17 cellular contexts compared by ENCODE assay signal in genomic region chr20:22861231-22861980, GRCh38.
DNase-seq lines count a peak whose midpoint lies in the region; ATAC-seq, FAIRE-seq and TF ChIP-seq lines count a peak whose summit lies in the region.
"Had no signal": no experiment of that assay in that cellular context is flagged by ENCODE, and none has a peak within 500 bp of the region (broad histone marks: within the 10 kb centered on the region; RNA-seq: fewer than 3 reads in every experiment).

No MANE protein-coding gene starts in this region.

- FAIRE-seq in GM12878 (lab: Jason Lieb, UNC): no peak

- no peak overlapping the region for H3K4me3 ChIP-seq in left ventricle myocardium inferior
- no peak overlapping the region for H3K4me3 ChIP-seq in GM12878
- no peak overlapping the region for H3K4me3 ChIP-seq in kidney epithelial cell (ENCODE audit: low read depth, low read length)
- H3K4me3 ChIP-seq in upper lobe of right lung: no peak overlapping the region
- H3K4me3 ChIP-seq: ascending aorta had no signal

- no peak overlapping the region for H2AFZ ChIP-seq in GM12878 (ENCODE audit: control insufficient read depth, low read depth, low read length)

- H4K20me1 ChIP-seq in GM12878 (ENCODE audit: control insufficient read depth, insufficient read depth): no peaks in the 10 kb centered on the region

- no peaks in the 10 kb centered on the region for H3K79me2 ChIP-seq in GM12878 (ENCODE audit: control insufficient read depth, insufficient read depth, low read length)

- TF ChIP-seq CTCF in left ventricle myocardium inferior (IDR thresholded peaks at IDR 0.05; ENCODE audit: borderline replicate concordance) (no peak), GM12878 (IDR thresholded peaks at IDR 0.05 in 2 of 3, conservative IDR thresholded peaks at IDR 0.05 in 1 of 3; ENCODE audit: control insufficient read depth in 2 of 3, extremely low read depth in 1 of 3, insufficient read depth in 1 of 3, low read depth in 3 of 3, low read length in 3 of 3) (no peak), kidney epithelial cell (IDR thresholded peaks at IDR 0.05; ENCODE audit: insufficient read depth, low read length, poor library complexity, severe bottlenecking) (no peak), upper lobe of right lung (IDR thresholded peaks at IDR 0.05) (no peak), natural killer cell (IDR thresholded peaks at IDR 0.05) (no peak)

- TF ChIP-seq POLR2A in GM12878 (IDR thresholded peaks at IDR 0.05; ENCODE audit: low read depth, low read length): no peak

- in situ Hi-C loops in GM12878 (cut with MboI): no loop called here

- intact Hi-C loops in left ventricle myocardium inferior (cut with micrococcal nuclease) (loop anchor here (10.0 kb wide), 2 partner anchors 113 to 183 kb away; partner anchors contain the start of gene THBD), Right ventricle myocardium superior (cut with DNase I) (no loop called here), GM12878 (cut with micrococcal nuclease; ENCODE audit: unreplicated experiment) (no loop called here), upper lobe of right lung (cut with DNase I) (no loop called here), natural killer cell (cut with micrococcal nuclease) (no loop called here)

- H3K4me1 ChIP-seq in left ventricle myocardium inferior (peaks cover 16% of the 10 kb centered on the region), GM12878 (ENCODE audit: control insufficient read depth, insufficient read depth, low read length) (no peaks in the 10 kb centered on the region), upper lobe of right lung (peaks cover 3% of the 10 kb centered on the region)
- H3K4me1 ChIP-seq: ascending aorta had no signal

- H3K9me3 Mint-ChIP-seq in natural killer cell: no peaks in the 10 kb centered on the region
- H3K9me3 Mint-ChIP-seq: mesothelial cell of epicardium had no signal

- BruUV-seq in GM12878 (replicated peaks; lab: Mats Ljungman, UMichigan): no TSS peak

- SMC1A ChIA-PET in GM12878 (lab: Charles Lee; ENCODE audit: uncharacterized antibody, unreplicated experiment): no interaction called here

- no peak for TF ChIP-seq EP300 in GM12878 (IDR thresholded peaks at IDR 0.05; ENCODE audit: borderline replicate concordance in 1 of 2, control insufficient read depth in 1 of 2, low read depth in 2 of 2, low read length in 2 of 2)

- POLR2A ChIA-PET in GM12878 (lab: Charles Lee): no interaction called here

- WGBS in GM12878 (ENCODE audit: insufficient coverage, insufficient replicate concordance, low lambda C conversion rate, missing lambda C conversion rate): 44% methylated on average over 11 of the region's 11 CpGs

- H3K27ac ChIP-seq in left ventricle myocardium inferior (replicated peaks) (peak overlapping the region; percentile 77), GM12878 (ENCODE audit: control insufficient read depth, insufficient read depth) (no peak overlapping the region), upper lobe of right lung (peak overlapping the region; percentile 14)
- H3K27ac ChIP-seq: ascending aorta, WERI-Rb-1 had no signal

- H3K36me3 ChIP-seq in left ventricle myocardium inferior: no peaks in the 10 kb centered on the region
- H3K36me3 ChIP-seq in GM12878 (ENCODE audit: control insufficient read depth in 2 of 2, insufficient read depth in 2 of 2, low read length in 1 of 2): no peaks in the 10 kb centered on the region
- H3K36me3 ChIP-seq in kidney epithelial cell (ENCODE audit: control insufficient read depth, insufficient read depth, low read length): no peaks in the 10 kb centered on the region
- H3K36me3 ChIP-seq in upper lobe of right lung: no peaks in the 10 kb centered on the region
- H3K36me3 ChIP-seq: ascending aorta, WERI-Rb-1 had no signal

- no peaks in the 10 kb centered on the region for H3K36me3 Mint-ChIP-seq in natural killer cell
- H3K36me3 Mint-ChIP-seq: CD8-positive, alpha-beta T cell; mesothelial cell of epicardium had no signal

- RAD21 ChIA-PET in GM12878 (lab: Charles Lee; ENCODE audit: unreplicated experiment): no interaction called here

- DNase-seq in left ventricle myocardium inferior (no peak), Right ventricle myocardium superior (no peak), GM12878 (ENCODE audit: low read depth, low spot score) (no peak), kidney epithelial cell (ENCODE audit: low read depth) (peak; percentile 16), upper lobe of right lung (no peak), natural killer cell (no peak)
- DNase-seq in stimulated activated CD4-positive, alpha-beta T cell treated with anti-CD3 and anti-CD28 coated beads, Interleukin-2, amount 100 ng/mL, for 48 hours: no peak
- DNase-seq: activated effector memory CD4-positive, alpha-beta T cell treated with Interleukin-2 at 50 U/mL for 16 hours; CD8-positive, alpha-beta T cell; HFFc6; Karpas-422; NCI-H146; NCI-H446 treated with DMSO at 0.1 percent for 48 hours; WERI-Rb-1 had no signal

- H3K4me3 Mint-ChIP-seq in natural killer cell: no peak overlapping the region
- H3K4me3 Mint-ChIP-seq: CD8-positive, alpha-beta T cell; HFFc6; mesothelial cell of epicardium had no signal

- H3K27ac Mint-ChIP-seq in natural killer cell: no peak overlapping the region
- H3K27ac Mint-ChIP-seq: CD8-positive, alpha-beta T cell; HFFc6; mesothelial cell of epicardium had no signal

- ATAC-seq in Right ventricle myocardium superior (ENCODE audit: poor library complexity): no peak
- no peak for ATAC-seq in GM12878
- ATAC-seq in upper lobe of right lung: no peak
- ATAC-seq in natural killer cell: no peak
- no peak for ATAC-seq in HG02973 (IDR thresholded peaks at IDR 0.05; ENCODE audit: unreplicated experiment)
- ATAC-seq: CD8-positive, alpha-beta T cell had no signal

- H3K9me3 ChIP-seq in left ventricle myocardium inferior (replicated peaks) (peaks cover 3% of the 10 kb centered on the region), GM12878 (replicated peaks; ENCODE audit: control insufficient read depth, insufficient read depth, low read length) (no peaks in the 10 kb centered on the region), upper lobe of right lung (no peaks in the 10 kb centered on the region)

- H3K27me3 ChIP-seq in left ventricle myocardium inferior (ENCODE audit: low read depth) (peaks cover 8% of the 10 kb centered on the region), GM12878 (replicated peaks in 1 of 2; ENCODE audit: control insufficient read depth in 2 of 2, insufficient read depth in 2 of 2, low read length in 1 of 2) (no peaks in the 10 kb centered on the region), kidney epithelial cell (ENCODE audit: control insufficient read depth, insufficient read depth, low read length) (no peaks in the 10 kb centered on the region), upper lobe of right lung (no peaks in the 10 kb centered on the region)
- H3K27me3 ChIP-seq: ascending aorta had no signal

- no peaks in the 10 kb centered on the region for H3K4me1 Mint-ChIP-seq in natural killer cell
- H3K4me1 Mint-ChIP-seq: mesothelial cell of epicardium had no signal

- no peak overlapping the region for H3K9ac ChIP-seq in GM12878 (ENCODE audit: control insufficient read depth, insufficient read depth, low read length)

- CTCF ChIA-PET in GM12878 (lab: Yijun Ruan, JAX): no interaction called here

- no peak overlapping the region for H3K4me2 ChIP-seq in GM12878 (ENCODE audit: control insufficient read depth, insufficient read depth)

- H3K27me3 Mint-ChIP-seq in natural killer cell (ENCODE audit: low read depth in 2 of 2): peaks cover 4 to 8% of the 10 kb centered on the region in 2 donors

- no peak for TF ChIP-seq RAD21 in GM12878 (IDR thresholded peaks at IDR 0.05; ENCODE audit: insufficient read depth, low read depth, low read length)

TF ChIP-seq in GM12878, 131 proteins besides CTCF, POLR2A, EP300 and RAD21 (continues in another document):
- no peak for TF ChIP-seq PML (IDR thresholded peaks at IDR 0.05; ENCODE audit: low read length)
- no peak for TF ChIP-seq ATF3 (IDR thresholded peaks at IDR 0.05; ENCODE audit: borderline replicate concordance, extremely low read depth, low read depth, low read length)
- 0 out of 2 replicates have a peak, but pooled peaks have one; percentile 19 for TF ChIP-seq ATF7 (IDR thresholded peaks at IDR 0.05; ENCODE audit: low read depth)
- no peak for TF ChIP-seq ZBTB33 (IDR thresholded peaks at IDR 0.05)
